ENCODE assay signal across 22 cellular contexts in genomic region chrX:16300831-16301230, GRCh38.
"Had no signal": no experiment of that assay in that cellular context is flagged by ENCODE, and none has a peak within 500 bp of the region (broad histone marks: within the 10 kb centered on the region; RNA-seq: fewer than 3 reads in every experiment).

No MANE protein-coding gene starts in this region.

- H3K4me3 ChIP-seq: pancreas, prostate gland, right lobe of liver, sigmoid colon, stomach, thoracic aorta, tibial artery, transverse colon, upper lobe of right lung, uterus had no signal

- H3K27me3 ChIP-seq: right lobe of liver, sigmoid colon, stomach, tibial artery, transverse colon, upper lobe of right lung, uterus had no signal

- FAIRE-seq: small intestine had no signal

- H3K4me1 ChIP-seq: pancreas, prostate gland, right lobe of liver, sigmoid colon, stomach, tibial artery, transverse colon, upper lobe of right lung, uterus had no signal

- H3K36me3 ChIP-seq: pancreas, prostate gland, right lobe of liver, sigmoid colon, stomach, thoracic aorta, tibial artery, transverse colon, upper lobe of right lung, uterus had no signal

- H3K27ac ChIP-seq: pancreas, prostate gland, right lobe of liver, sigmoid colon, stomach, thoracic aorta, tibial artery, transverse colon, upper lobe of right lung, uterus had no signal

- DNase-seq: naive thymus-derived CD4-positive, alpha-beta T cell; natural killer cell; occipital lobe; pancreas; right cardiac atrium; right lobe of liver; sigmoid colon; small intestine; stimulated activated CD4-positive, alpha-beta T cell treated with anti-CD3 and anti-CD28 coated beads, Interleukin-15, amount 100 ng/mL, for 24 hours; stimulated activated CD4-positive, alpha-beta T cell treated with anti-CD3 and anti-CD28 coated beads, Interleukin-2, amount 100 ng/mL, for 24 hours; stimulated activated CD4-positive, alpha-beta T cell treated with anti-CD3 and anti-CD28 coated beads, Interleukin-2, amount 100 ng/mL, for 48 hours; stimulated activated CD4-positive, alpha-beta T cell treated with anti-CD3 and anti-CD28 coated beads, Interleukin-4, amount 100 ng/mL, for 24 hours; stimulated activated naive B cell treated with anti-CD40 and anti-IgM and Interleukin-4, amounts not matched to agents 10 μg/mL and 1 μg/mL and 100 μg/mL, for 72 hours; stimulated activated naive CD4-positive, alpha-beta T cell treated with Interleukin-2 at 50 U/mL for 16 hours; stomach; tibial artery; transverse colon; upper lobe of right lung; uterus had no signal

- H3K9me3 ChIP-seq: pancreas, prostate gland, right lobe of liver, sigmoid colon, stomach, thoracic aorta, tibial artery, transverse colon, upper lobe of right lung, uterus had no signal

- ATAC-seq: naive thymus-derived CD4-positive, alpha-beta T cell; natural killer cell; pancreas; right cardiac atrium; right lobe of liver; stimulated activated effector memory CD8-positive, alpha-beta T cell treated with anti-CD3 and anti-CD28 coated beads, Interleukin-12 subunit alpha, Interleukin-12 subunit beta, amount 100 ng/mL, for 72 hours; stimulated activated naive B cell treated with anti-CD40 and anti-IgM and Interleukin-4, amounts not matched to agents 10 μg/mL and 1 μg/mL and 100 μg/mL, for 72 hours; upper lobe of right lung had no signal
